In the genomic region with DNA sequence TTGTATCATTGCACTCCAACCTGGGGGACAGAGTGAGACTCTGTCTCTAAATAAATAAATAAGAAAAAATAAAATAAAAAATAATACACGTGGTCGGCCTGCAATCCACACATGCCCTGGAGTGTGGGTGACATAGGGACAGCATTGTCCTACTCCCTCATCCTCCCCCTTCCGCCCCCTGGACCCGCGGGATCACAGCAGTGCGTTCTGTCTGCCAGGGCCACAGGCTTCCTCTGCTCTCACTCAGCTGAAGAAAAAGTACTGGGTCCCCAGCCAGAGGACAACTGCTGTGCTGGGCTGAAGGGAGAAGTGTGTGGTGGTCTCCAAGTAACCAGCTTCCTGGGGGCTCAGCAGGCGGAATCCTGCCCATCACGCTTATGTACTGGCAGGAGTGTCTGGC, we compare ENCODE assay signal across 21 cellular contexts. TPM values are rescaled to one million over a fixed set of nuclear protein-coding genes. Genes with fewer than 3 reads are reported as not detected.
DNase-seq lines count a peak whose midpoint lies in the region; ATAC-seq and TF ChIP-seq lines count a peak whose summit lies in the region.
"Had no signal": no experiment of that assay in that cellular context is flagged by ENCODE, and none has a peak within 500 bp of the region (broad histone marks: within the 10 kb centered on the region; RNA-seq: fewer than 3 reads in every experiment).

No MANE protein-coding gene starts in this region.

- H3K27ac Mint-ChIP-seq in Caco-2 (ENCODE audit: unreplicated experiment), result peak overlapping the region; percentile 39
- peak overlapping the region; percentile 2 to 81 (median 40) for H3K27ac Mint-ChIP-seq in brain

- H3K9me3 ChIP-seq in Caco-2 (no peaks in the 10 kb centered on the region), neuronal stem cell (replicated peaks in 1 of 2; ENCODE audit: control insufficient read depth in 2 of 2, insufficient read depth in 1 of 2, low read depth in 1 of 2, low read length in 2 of 2) (no peaks in the 10 kb centered on the region), upper lobe of left lung (no peaks in the 10 kb centered on the region)
- H3K9me3 ChIP-seq: A549 had no signal

- H3K36me3 Mint-ChIP-seq in Caco-2 (ENCODE audit: insufficient read depth, unreplicated experiment), result peaks cover 36% of the 10 kb centered on the region
- H3K36me3 Mint-ChIP-seq in brain, result no peaks in the 10 kb centered on the region

- H3K4me3 ChIP-seq in Caco-2 (ENCODE audit: low read depth, low read length) (no peak overlapping the region), neuronal stem cell (ENCODE audit: low read length in 2 of 2) (no peak overlapping the region), upper lobe of left lung (no peak overlapping the region)
- H3K4me3 ChIP-seq: A549, SK-N-MC had no signal

- H2AFZ ChIP-seq in neuronal stem cell (ENCODE audit: low read length), result no peak overlapping the region

- no peak for TF ChIP-seq EP300 in upper lobe of left lung (IDR thresholded peaks at IDR 0.05)

- H2AK5ac ChIP-seq in neuronal stem cell (ENCODE audit: low read depth, low read length), result peak overlapping the region; percentile 61

- H4K91ac ChIP-seq in neuronal stem cell (ENCODE audit: low read depth, low read length, poor library complexity), result no peak overlapping the region

- no peaks in the 10 kb centered on the region for H3K79me1 ChIP-seq in neuronal stem cell (ENCODE audit: low read depth, low read length)

- ATAC-seq in upper lobe of left lung (ENCODE audit: low FRiP score in 2 of 2), result no peak

- no peak overlapping the region for H2BK120ac ChIP-seq in neuronal stem cell (ENCODE audit: low read depth, low read length)

- no peak overlapping the region for H3K4me2 ChIP-seq in neuronal stem cell (ENCODE audit: insufficient read depth, low read length, poor library complexity, severe bottlenecking)
- H3K4me2 ChIP-seq: A549 had no signal

- no peak overlapping the region for H3K23ac ChIP-seq in neuronal stem cell (ENCODE audit: low read depth, low read length, poor library complexity)

- H3K9me3 Mint-ChIP-seq in Caco-2 (ENCODE audit: unreplicated experiment) (no peaks in the 10 kb centered on the region), brain (peaks cover 0 to 2% (median 0%) of the 10 kb centered on the region in 5 experiments)
- H3K9me3 Mint-ChIP-seq: CD8-positive, alpha-beta memory T cell had no signal

- H2BK15ac ChIP-seq in neuronal stem cell (ENCODE audit: low read length), result no peak overlapping the region

- no peak overlapping the region for H3K18ac ChIP-seq in neuronal stem cell (ENCODE audit: low read length)

- no peak for TF ChIP-seq POLR2A in upper lobe of left lung (IDR thresholded peaks at IDR 0.05)

- no TSS peak for BruUV-seq in Caco-2 (replicated peaks; lab: Mats Ljungman, UMichigan)

- H4K8ac ChIP-seq in neuronal stem cell (ENCODE audit: low read depth, low read length), result no peak overlapping the region

- POLR2A ChIA-PET in Caco-2 (lab: Charles Lee), result no interaction called here

- no peak overlapping the region for H3K9ac ChIP-seq in neuronal stem cell (ENCODE audit: low read depth, low read length, poor library complexity)

- H3K4me3 Mint-ChIP-seq in Caco-2 (ENCODE audit: unreplicated experiment) (no peak overlapping the region), brain (no peak overlapping the region)
- H3K4me3 Mint-ChIP-seq: CD8-positive, alpha-beta memory T cell had no signal

- H3K27me3 ChIP-seq in Caco-2 (replicated peaks; ENCODE audit: control insufficient read depth, insufficient read depth, low read length) (no peaks in the 10 kb centered on the region), neuronal stem cell (ENCODE audit: control insufficient read depth in 3 of 3, insufficient read depth in 3 of 3, low read depth in 1 of 3, low read length in 3 of 3) (no peaks in the 10 kb centered on the region), upper lobe of left lung (no peaks in the 10 kb centered on the region)

- H3K4ac ChIP-seq in neuronal stem cell (ENCODE audit: low read length), result no peak overlapping the region

- CTCF ChIA-PET in Caco-2 (lab: Charles Lee), result interaction anchor here (1.4 kb wide), 1 partner anchor 9 kb away, joined by 6 read pairs; no protein-coding TSS in a partner anchor

- H2BK12ac ChIP-seq in neuronal stem cell (ENCODE audit: low read length), result no peak overlapping the region

- no peak overlapping the region for H3K14ac ChIP-seq in neuronal stem cell (ENCODE audit: low read length)

- H2BK5ac ChIP-seq in neuronal stem cell (ENCODE audit: low read length), result no peak overlapping the region

- no peaks in the 10 kb centered on the region for H3K36me3 ChIP-seq in Caco-2 (ENCODE audit: control insufficient read depth, insufficient read depth, low read length)
- peaks cover 1 to 5% of the 10 kb centered on the region in 2 donors for H3K36me3 ChIP-seq in neuronal stem cell (replicated peaks in 1 of 2; ENCODE audit: control insufficient read depth in 2 of 2, insufficient read depth in 2 of 2, low read length in 2 of 2)
- peaks cover 0 to 10% (median 5%) of the 10 kb centered on the region in 4 donors for H3K36me3 ChIP-seq in upper lobe of left lung

- peaks cover 22% of the 10 kb centered on the region for H3K4me1 Mint-ChIP-seq in Caco-2 (ENCODE audit: low read depth, unreplicated experiment)
- peaks cover 44% of the 10 kb centered on the region for H3K4me1 Mint-ChIP-seq in brain

- H3K27me3 Mint-ChIP-seq in Caco-2 (ENCODE audit: insufficient read depth, unreplicated experiment) (no peaks in the 10 kb centered on the region), brain (no peaks in the 10 kb centered on the region)
- H3K27me3 Mint-ChIP-seq: CD8-positive, alpha-beta memory T cell had no signal

- H3K4me1 ChIP-seq in Caco-2 (peaks cover 15% of the 10 kb centered on the region), neuronal stem cell (ENCODE audit: control insufficient read depth in 2 of 2, insufficient read depth in 1 of 2, low read depth in 1 of 2, low read length in 2 of 2) (peaks cover 9 to 14% of the 10 kb centered on the region in 2 donors), upper lobe of left lung (peaks cover 0 to 5% (median 2%) of the 10 kb centered on the region in 4 donors)
- H3K4me1 ChIP-seq: A549 had no signal

- TF ChIP-seq CTCF in Caco-2 (IDR thresholded peaks at IDR 0.05; ENCODE audit: insufficient read depth in 1 of 2, low read depth in 1 of 2, low read length in 1 of 2, severe bottlenecking in 1 of 2, unreplicated experiment in 1 of 2) (no peak), brain (conservative IDR thresholded peaks at IDR 0.05) (no peak), upper lobe of left lung (IDR thresholded peaks at IDR 0.05) (no peak)

- WGBS in neuronal stem cell (ENCODE audit: extremely low coverage in 2 of 2, insufficient read length in 2 of 2, insufficient replicate concordance in 1 of 2), 2 donors, result no CpG with 5 or more reads among the region's 8 CpGs
- WGBS in upper lobe of left lung, 2 donors, result 70 to 95% methylated on average over 8 of the region's 8 CpGs

- intact Hi-C loops in Caco-2 (cut with micrococcal nuclease; ENCODE audit: unreplicated experiment), result no loop called here

- DNase-seq in Caco-2 (no peak), hippocampal formation (lab: John Stamatoyannopoulos, UW) (peak; percentile 15 to 30), neuronal stem cell (ENCODE audit: low spot score) (no peak), upper lobe of left lung (no peak), NCI-H1092 treated with DMSO at 0.1 percent for 48 hours (lab: John Stamatoyannopoulos, UW) (no peak), ureter (ENCODE audit: low spot score) (no peak)
- no peak for DNase-seq in activated CD4-positive, alpha-beta T cell treated with anti-CD3 and anti-CD28 coated beads, Interleukin-2, amount 50 U/mL, for 48 hours
- DNase-seq: CD8-positive, alpha-beta memory T cell; DMS79; KG1; MV-4-11; NCI-H1417; NCI-H187; NCI-H2107; NCI-H510A; NCI-H774; OCI-M1; SHP77 had no signal

- no peak overlapping the region for H3K27ac ChIP-seq in neuronal stem cell (replicated peaks; ENCODE audit: low read length)
- no peak overlapping the region for H3K27ac ChIP-seq in upper lobe of left lung
- H3K27ac ChIP-seq: A549 had no signal

RNA-seq across cellular contexts. Expression of a gene that starts 6.3 kb away (rescaled TPM):
- 106 and 109 TPM in 2 replicates for total RNA-seq in Caco-2 (2022)
- 64.9 TPM for polyA plus RNA-seq in brain (ENCODE audit: insufficient read depth, low read depth, low replicate concordance)
- 49.0 TPM for polyA plus RNA-seq in neuronal stem cell (2013, experiment 1 of 2)
- polyA plus RNA-seq in neuronal stem cell (2013, experiment 2 of 2), result 48.6 TPM
- 100 to 1,000 TPM in 1 of 6 donors, 10 to 100 TPM in 5; 50.7 to 221 (median 81.2) TPM for total RNA-seq in upper lobe of left lung
- total RNA-seq in ureter, result 170 TPM

RNA-seq across cellular contexts. Expression of a gene that starts 31.8 kb away (rescaled TPM):
- total RNA-seq in Caco-2 (2022), result 27.8 and 30.8 TPM in 2 replicates
- 44.7 TPM for polyA plus RNA-seq in brain (ENCODE audit: insufficient read depth, low read depth, low replicate concordance)
- 24.4 TPM for polyA plus RNA-seq in neuronal stem cell (2013, experiment 1 of 2)
- polyA plus RNA-seq in neuronal stem cell (2013, experiment 2 of 2), result 24.3 TPM
- 10 to 100 TPM; 13.8 to 65.0 (median 28.5) TPM for total RNA-seq in upper lobe of left lung
- 24.4 TPM for total RNA-seq in ureter

RNA-seq across cellular contexts. Expression of a gene that starts 49.2 kb away (rescaled TPM):
- total RNA-seq in Caco-2 (2022), result 1.9 and 3.0 TPM in 2 replicates
- polyA plus RNA-seq in brain (ENCODE audit: insufficient read depth, low read depth, low replicate concordance), result 3.6 TPM
- not detected for polyA plus RNA-seq in neuronal stem cell (2013, experiment 1 of 2)
- polyA plus RNA-seq in neuronal stem cell (2013, experiment 2 of 2), result not detected
- total RNA-seq in upper lobe of left lung, result not detected
- not detected for total RNA-seq in ureter
- total RNA-seq: CD8-positive, alpha-beta memory T cell had no signal
- polyA plus RNA-seq: CD8-positive, alpha-beta memory T cell had no signal

RNA-seq across cellular contexts. Expression of a gene that starts 52.1 kb away (rescaled TPM):
- 26.1 and 30.5 TPM in 2 replicates for total RNA-seq in Caco-2 (2022)
- polyA plus RNA-seq in brain (ENCODE audit: insufficient read depth, low read depth, low replicate concordance), result 7.9 TPM
- polyA plus RNA-seq in neuronal stem cell (2013, experiment 1 of 2), result 0.99 TPM
- polyA plus RNA-seq in neuronal stem cell (2013, experiment 2 of 2), result 1.0 TPM
- 10 to 100 TPM in 3 of 6 donors, 1 to 10 TPM in 3; 7.2 to 17.4 (median 10.1) TPM for total RNA-seq in upper lobe of left lung
- 5.0 TPM for total RNA-seq in ureter
- polyA plus RNA-seq: CD8-positive, alpha-beta memory T cell had no signal

RNA-seq across cellular contexts. Expression of a gene that starts 57.8 kb away (rescaled TPM):
- 8.9 and 10.3 TPM in 2 replicates for total RNA-seq in Caco-2 (2022)
- 0.20 TPM for polyA plus RNA-seq in brain (ENCODE audit: insufficient read depth, low read depth, low replicate concordance)
- polyA plus RNA-seq in neuronal stem cell (2013, experiment 1 of 2), result 0.01 TPM
- polyA plus RNA-seq in neuronal stem cell (2013, experiment 2 of 2), result 0.03 TPM
- 1 to 10 TPM in 5 of 6 donors, not detected in 1; 1.4 to 4.2 (median 2.5) TPM for total RNA-seq in upper lobe of left lung
- 0.91 TPM for total RNA-seq in ureter
- total RNA-seq: CD8-positive, alpha-beta memory T cell had no signal
- polyA plus RNA-seq: A549; CD8-positive, alpha-beta memory T cell had no signal

Comparison
In these comparisons a context has a peak if more than half of its experiments do, and no peak if none do; other contexts are left out.
1. DNase-seq: peak in hippocampal formation (2 of 2); none in Caco-2 (0 of 2), neuronal stem cell (single experiment), upper lobe of left lung (0 of 2), activated CD4-positive, alpha-beta T cell treated with anti-CD3 and anti-CD28 coated beads, Interleukin-2, amount 50 U/mL, for 48 hours (0 of 2), NCI-H1092 treated with DMSO at 0.1 percent for 48 hours (single experiment) and ureter (single experiment).